In the genomic region with DNA sequence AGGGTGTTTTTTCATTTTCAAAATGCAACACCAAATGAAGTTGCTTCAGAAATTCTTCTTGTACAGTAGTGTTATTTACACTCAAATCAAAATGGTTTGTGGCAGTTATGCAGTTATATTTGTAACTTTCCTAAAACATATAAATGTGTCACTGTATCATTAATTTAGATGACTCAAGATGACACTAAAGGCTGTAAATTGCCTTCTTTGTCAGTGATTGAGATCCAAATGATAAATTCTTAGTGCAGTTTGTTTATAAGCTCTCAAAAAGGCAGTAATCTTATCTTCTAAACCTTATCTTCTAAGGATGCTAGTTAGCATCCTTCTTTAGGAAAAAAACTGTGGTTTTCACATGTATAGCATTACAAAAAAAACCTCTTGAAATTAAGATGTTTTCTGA, we compare ENCODE assay signal across 23 cellular contexts.
"Had no signal": no experiment of that assay in that cellular context is flagged by ENCODE, and none has a peak within 500 bp of the region (broad histone marks: within the 10 kb centered on the region; RNA-seq: fewer than 3 reads in every experiment).

No MANE protein-coding gene starts in this region.

- H3K4me1 ChIP-seq: ascending aorta had no signal

- H3K27me3 Mint-ChIP-seq: activated B cell treated with CpG ODN at 0.5 μM for 24 hours; activated CD4-positive, alpha-beta memory T cell treated with anti-CD3 and anti-CD28 coated beads for 36 hours; activated naive CD4-positive, alpha-beta T cell treated with anti-CD3 and anti-CD28 coated beads, Interleukin-2, amount 10 ng/mL, durations not matched to agents 7 days and 5 days; activated naive CD8-positive, alpha-beta T cell; activated naive CD8-positive, alpha-beta T cell treated with anti-CD3 and anti-CD28 coated beads, Interleukin-2, amount 50 U/mL, for 24 hours; central memory CD8-positive, alpha-beta T cell; T-cell had no signal

- H3K36me3 ChIP-seq: ascending aorta, cardiac muscle cell had no signal

- H3K9me3 Mint-ChIP-seq: activated B cell treated with CpG ODN at 0.5 μM for 24 hours had no signal

- H3K27ac ChIP-seq: ascending aorta, cardiac muscle cell, PC-9, VCaP had no signal

- ATAC-seq: activated naive CD8-positive, alpha-beta T cell treated with anti-CD3 and anti-CD28 coated beads, Interleukin-2, amount 50 U/mL, for 24 hours had no signal

- H2AFZ ChIP-seq: PC-9 had no signal

- DNase-seq: activated B cell treated with CpG ODN at 0.5 μM for 24 hours; activated CD4-positive, alpha-beta T cell treated with anti-CD3 and anti-CD28 coated beads, Interleukin-2, amount 50 U/mL, for 1 hour; activated CD4-positive, CD25-positive, alpha-beta regulatory T cell treated with anti-CD3 and anti-CD28 coated beads, Interleukin-2, amount 50 U/mL, for 72 hours; activated CD8-positive, alpha-beta memory T cell treated with anti-CD3 and anti-CD28 coated beads, Interleukin-2, amount 50 U/mL, for 48 hours; activated effector memory CD4-positive, alpha-beta T cell treated with Interleukin-2 at 50 U/mL for 16 hours; NCI-H1092; NCI-H1436 treated with DMSO at 0.1 percent for 48 hours; NCI-H1694 treated with DMSO at 0.1 percent for 48 hours; NCI-H2029; NCI-H345; NCI-H524 treated with DMSO at 0.1 percent for 48 hours; PC-9; Right ventricle myocardium superior; T-helper 9 cell had no signal

- H3K27ac Mint-ChIP-seq: activated B cell treated with CpG ODN at 0.5 μM for 24 hours; activated CD4-positive, alpha-beta memory T cell treated with anti-CD3 and anti-CD28 coated beads for 36 hours; activated naive CD4-positive, alpha-beta T cell treated with anti-CD3 and anti-CD28 coated beads, Interleukin-2, amount 10 ng/mL, durations not matched to agents 7 days and 5 days; activated naive CD8-positive, alpha-beta T cell; activated naive CD8-positive, alpha-beta T cell treated with anti-CD3 and anti-CD28 coated beads, Interleukin-2, amount 50 U/mL, for 24 hours; T-cell had no signal

- H3K4me2 ChIP-seq: PC-9 had no signal

- H3K4me3 ChIP-seq: ascending aorta, cardiac muscle cell, PC-9 had no signal

- H3K27me3 ChIP-seq: ascending aorta, cardiac muscle cell had no signal

- H3K4me3 Mint-ChIP-seq: activated B cell treated with CpG ODN at 0.5 μM for 24 hours; activated CD4-positive, alpha-beta memory T cell treated with anti-CD3 and anti-CD28 coated beads for 36 hours; activated naive CD4-positive, alpha-beta T cell treated with anti-CD3 and anti-CD28 coated beads, Interleukin-2, amount 10 ng/mL, durations not matched to agents 7 days and 5 days; activated naive CD8-positive, alpha-beta T cell; activated naive CD8-positive, alpha-beta T cell treated with anti-CD3 and anti-CD28 coated beads, Interleukin-2, amount 50 U/mL, for 24 hours; central memory CD8-positive, alpha-beta T cell; T-cell had no signal

- H3K9me3 ChIP-seq: ascending aorta had no signal
